ENCODE assay signal across 9 cellular contexts in the genomic region with DNA sequence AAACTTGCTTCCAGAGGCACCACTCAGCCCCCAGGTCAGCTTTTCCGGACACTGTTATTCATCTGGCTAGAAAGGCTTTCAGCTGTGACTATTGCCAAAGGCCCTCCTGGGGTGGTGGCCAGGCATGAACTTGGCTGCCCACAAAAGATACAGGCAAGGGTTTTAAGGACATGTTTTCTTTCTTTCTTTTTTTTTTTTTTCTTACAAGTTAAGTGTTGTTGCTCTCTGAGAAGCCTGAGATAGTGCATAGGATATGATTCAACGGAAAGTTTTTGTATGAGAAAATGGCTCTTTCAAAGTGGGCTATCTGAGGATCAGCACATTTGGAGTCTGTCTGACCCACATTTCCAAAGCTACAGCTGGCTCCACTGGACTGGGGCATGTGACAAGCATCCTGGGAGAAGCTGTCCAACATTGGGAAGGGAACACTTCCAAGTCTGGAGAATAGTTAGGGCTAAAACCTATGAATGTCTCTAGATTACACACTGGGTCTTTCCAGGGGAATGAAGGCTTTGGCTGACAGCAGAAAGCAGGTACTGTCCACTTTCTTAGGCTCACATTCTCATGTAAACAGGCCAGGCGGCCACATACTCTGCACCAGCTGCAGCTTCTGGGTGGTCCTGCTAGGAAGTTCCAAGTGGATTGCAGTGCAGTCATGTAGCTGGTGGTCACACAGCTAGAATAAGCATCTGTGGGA.
A peak's percentile ranks its signal among the peaks of the same experiment; 100 is the strongest.
DNase-seq lines count a peak whose midpoint lies in the region; ATAC-seq, FAIRE-seq and TF ChIP-seq lines count a peak whose summit lies in the region.
"Had no signal": no experiment of that assay in that cellular context is flagged by ENCODE, and none has a peak within 500 bp of the region (broad histone marks: within the 10 kb centered on the region; RNA-seq: fewer than 3 reads in every experiment).

No MANE protein-coding gene starts in this region.

- no peak overlapping the region for H3K27ac Mint-ChIP-seq in activated naive CD8-positive, alpha-beta T cell treated with anti-CD3 and anti-CD28 coated beads, Interleukin-2, amount 50 U/mL, for 24 hours
- H3K27ac Mint-ChIP-seq in CD4-positive, alpha-beta memory T cell = no peak overlapping the region

- no peak for TF ChIP-seq POLR2A in H54 (IDR thresholded peaks at IDR 0.05; ENCODE audit: low read depth, low read length)

- H3K9me3 Mint-ChIP-seq in activated naive CD8-positive, alpha-beta T cell treated with anti-CD3 and anti-CD28 coated beads, Interleukin-2, amount 50 U/mL, for 24 hours = no peaks in the 10 kb centered on the region
- H3K9me3 Mint-ChIP-seq in CD4-positive, alpha-beta memory T cell = no peaks in the 10 kb centered on the region

- POLR2A ChIA-PET in CD4-positive, alpha-beta memory T cell (lab: Charles Lee; ENCODE audit: partially characterized antibody) = no interaction called here

- peaks cover 3% of the 10 kb centered on the region for H3K27me3 Mint-ChIP-seq in activated naive CD8-positive, alpha-beta T cell treated with anti-CD3 and anti-CD28 coated beads, Interleukin-2, amount 50 U/mL, for 24 hours
- H3K27me3 Mint-ChIP-seq in CD4-positive, alpha-beta memory T cell = peaks cover 4 to 6% of the 10 kb centered on the region in 2 donors

- H3K4me3 ChIP-seq in left lung = no peak overlapping the region
- no peak overlapping the region for H3K4me3 ChIP-seq in skeletal muscle tissue (ENCODE audit: low read length in 3 of 3)
- H3K4me3 ChIP-seq in CD4-positive, alpha-beta memory T cell (ENCODE audit: low read length in 2 of 2) = no peak overlapping the region

- H3K36me3 ChIP-seq in left lung (no peaks in the 10 kb centered on the region), skeletal muscle tissue (ENCODE audit: control insufficient read depth in 3 of 3, insufficient read depth in 3 of 3, low read length in 3 of 3) (no peaks in the 10 kb centered on the region)
- no peaks in the 10 kb centered on the region for H3K36me3 ChIP-seq in CD4-positive, alpha-beta memory T cell (ENCODE audit: insufficient read depth, low read length)

- DNase-seq in H54 (ENCODE audit: insufficient read length, low spot score) = peak; percentile 16
- DNase-seq in caudate nucleus (lab: John Stamatoyannopoulos, UW) = peak in 15 of 61 donors; percentile 4 to 45 (median 16)
- DNase-seq in left lung = peak in 1 of 2 donors; percentile 35
- no peak for DNase-seq in activated naive CD8-positive, alpha-beta T cell treated with anti-CD3 and anti-CD28 coated beads, Interleukin-2, amount 50 U/mL, for 24 hours
- no peak for DNase-seq in activated effector memory CD4-positive, alpha-beta T cell treated with Interleukin-2 at 50 U/mL for 16 hours
- no peak for DNase-seq in CD4-positive, alpha-beta memory T cell

- H3K9me3 ChIP-seq in left lung (no peaks in the 10 kb centered on the region), skeletal muscle tissue (ENCODE audit: control insufficient read depth in 3 of 3, low read length in 3 of 3) (no peaks in the 10 kb centered on the region)
- H3K9me3 ChIP-seq in CD4-positive, alpha-beta memory T cell (ENCODE audit: control insufficient read depth in 1 of 2, low read length in 2 of 2) = no peaks in the 10 kb centered on the region

- H3K4me3 Mint-ChIP-seq in activated naive CD8-positive, alpha-beta T cell treated with anti-CD3 and anti-CD28 coated beads, Interleukin-2, amount 50 U/mL, for 24 hours = no peak overlapping the region
- H3K4me3 Mint-ChIP-seq in CD4-positive, alpha-beta memory T cell = no peak overlapping the region

- H3K27me3 ChIP-seq in left lung = no peaks in the 10 kb centered on the region
- no peaks in the 10 kb centered on the region for H3K27me3 ChIP-seq in skeletal muscle tissue (ENCODE audit: control insufficient read depth in 3 of 3, insufficient read depth in 3 of 3, low read length in 3 of 3)
- no peaks in the 10 kb centered on the region for H3K27me3 ChIP-seq in CD4-positive, alpha-beta memory T cell (ENCODE audit: insufficient read depth, low read length)

- H3K4me1 ChIP-seq in left lung (no peaks in the 10 kb centered on the region), skeletal muscle tissue (ENCODE audit: control insufficient read depth in 3 of 3, insufficient read depth in 3 of 3, low read length in 3 of 3) (peaks cover 0 to 6% (median 0%) of the 10 kb centered on the region in 3 donors)
- no peaks in the 10 kb centered on the region for H3K4me1 ChIP-seq in CD4-positive, alpha-beta memory T cell (ENCODE audit: insufficient read depth, low read length)

- H3K9ac ChIP-seq in skeletal muscle tissue (ENCODE audit: low read depth in 1 of 3, low read length in 3 of 3) = no peak overlapping the region

- intact Hi-C loops in left lung (cut with DNase I) = no loop called here
- intact Hi-C loops in CD4-positive, alpha-beta memory T cell (cut with micrococcal nuclease) = no loop called here

- no peaks in the 10 kb centered on the region for H3K36me3 Mint-ChIP-seq in activated naive CD8-positive, alpha-beta T cell treated with anti-CD3 and anti-CD28 coated beads, Interleukin-2, amount 50 U/mL, for 24 hours (ENCODE audit: low read depth)
- no peaks in the 10 kb centered on the region for H3K36me3 Mint-ChIP-seq in CD4-positive, alpha-beta memory T cell

- no peaks in the 10 kb centered on the region for H3K4me1 Mint-ChIP-seq in activated naive CD8-positive, alpha-beta T cell treated with anti-CD3 and anti-CD28 coated beads, Interleukin-2, amount 50 U/mL, for 24 hours
- H3K4me1 Mint-ChIP-seq in CD4-positive, alpha-beta memory T cell = no peaks in the 10 kb centered on the region

- TF ChIP-seq CTCF in left lung (IDR thresholded peaks at IDR 0.05) = no peak

- H3K27ac ChIP-seq in caudate nucleus (ENCODE audit: low read depth, low read length) (peak overlapping the region; percentile 33), left lung (peak overlapping the region in 1 of 2 donors; percentile 37), skeletal muscle tissue (ENCODE audit: low read depth, low read length) (peak overlapping the region; percentile 16)
- no peak overlapping the region for H3K27ac ChIP-seq in CD4-positive, alpha-beta memory T cell (ENCODE audit: low read depth, low read length)

- CTCF ChIA-PET in CD4-positive, alpha-beta memory T cell (lab: Charles Lee; ENCODE audit: partially characterized antibody) = interaction anchor here (1.9 kb wide), 1 partner anchor 15 kb away, joined by 6 read pairs; no protein-coding TSS in a partner anchor

- ATAC-seq in left lung = peak; percentile 80
- ATAC-seq in GM18520 (IDR thresholded peaks at IDR 0.05; ENCODE audit: unreplicated experiment) = no peak
- ATAC-seq in activated naive CD8-positive, alpha-beta T cell treated with anti-CD3 and anti-CD28 coated beads, Interleukin-2, amount 50 U/mL, for 24 hours = no peak
- ATAC-seq: Panc1 had no signal

- peak; percentile 86 for FAIRE-seq in H54 (lab: Jason Lieb, UNC)
